ENCODE assay signal across 8 cellular contexts in genomic region chr15:43105077-43105769, GRCh38. TPM values are rescaled to one million over a fixed set of nuclear protein-coding genes. Genes with fewer than 3 reads are reported as not detected.
DNase-seq lines count a peak whose midpoint lies in the region; ATAC-seq and TF ChIP-seq lines count a peak whose summit lies in the region.

No MANE protein-coding gene starts in this region.

- ATAC-seq in HG03066 (IDR thresholded peaks at IDR 0.05; ENCODE audit: low read depth, unreplicated experiment) = peak; percentile 28

- 11% methylated on average over 12 of the region's 12 CpGs for WGBS in thyroid gland, 2 donors

- H3K9me3 ChIP-seq in thyroid gland = no peaks in the 10 kb centered on the region

- DNase-seq in DMS53 (lab: John Stamatoyannopoulos, UW) (peak; percentile 55), DMS53 treated with DMSO at 0.1 percent for 48 hours (lab: John Stamatoyannopoulos, UW; ENCODE audit: unreplicated experiment) (no peak), SW480 (ENCODE audit: low spot score) (peak; percentile 31), dorsolateral prefrontal cortex (peak in 3 of 10 donors; percentile 9 to 12 (median 9)), medulla oblongata (ENCODE audit: extremely low spot score) (peak; percentile 24), thyroid gland (peak; percentile 12 to 22), foreskin melanocyte (no peak)

- H3K4me1 ChIP-seq in thyroid gland = peaks cover 9 to 21% of the 10 kb centered on the region in 2 donors

- TF ChIP-seq CTCF in dorsolateral prefrontal cortex (IDR thresholded peaks at IDR 0.05 in 54 of 56, conservative IDR thresholded peaks at IDR 0.05 in 2 of 56; ENCODE audit: low read depth in 1 of 56, partially characterized antibody in 56 of 56) = no peak
- TF ChIP-seq CTCF in thyroid gland (IDR thresholded peaks at IDR 0.05) = no peak

- H3K4me3 ChIP-seq in dorsolateral prefrontal cortex = peak overlapping the region; percentile 66 to 99 (median 85)
- H3K4me3 ChIP-seq in thyroid gland (replicated peaks in 1 of 3) = peak overlapping the region; percentile 45 to 65 (median 60)

- no peaks in the 10 kb centered on the region for H3K36me3 ChIP-seq in thyroid gland

- no peak for TF ChIP-seq POLR2A in thyroid gland (IDR thresholded peaks at IDR 0.05)

- peak overlapping the region in 58 of 59 donors; percentile 57 to 98 (median 90) for H3K27ac ChIP-seq in dorsolateral prefrontal cortex
- peak overlapping the region; percentile 51 to 91 (median 81) for H3K27ac ChIP-seq in thyroid gland

- intact Hi-C loops in dorsolateral prefrontal cortex (cut with DNase I) (no loop called here), thyroid gland (cut with DNase I) (no loop called here)

- no peaks in the 10 kb centered on the region for H3K27me3 ChIP-seq in dorsolateral prefrontal cortex
- H3K27me3 ChIP-seq in thyroid gland = no peaks in the 10 kb centered on the region

RNA-seq across cellular contexts. Expression of gene UBR1, which starts 0.6 kb away (rescaled TPM):
- total RNA-seq in dorsolateral prefrontal cortex (10 to 100 TPM; 32.2 to 68.7 (median 46.0) TPM), thyroid gland (10 to 100 TPM; 39.3 to 50.5 (median 40.8) TPM)

RNA-seq across cellular contexts. Expression of gene TMEM62, which starts 28.2 kb away (rescaled TPM):
- total RNA-seq in dorsolateral prefrontal cortex (10 to 100 TPM; 21.2 to 46.2 (median 31.3) TPM), thyroid gland (10 to 100 TPM; 37.1 to 50.0 (median 42.6) TPM)

Comparison
In these comparisons a context has a peak if more than half of its experiments do, and no peak if none do; other contexts are left out.
1. DNase-seq: peak in DMS53 (single experiment), SW480 (single experiment), medulla oblongata (single experiment) and thyroid gland (2 of 2); none in DMS53 treated with DMSO at 0.1 percent for 48 hours (single experiment) and foreskin melanocyte (single experiment).